ENCODE assay signal across 1 cellular context in genomic region chr1:40694353-40694874, GRCh38.
TF ChIP-seq lines count a peak whose summit lies in the region.

No MANE protein-coding gene starts in this region.

TF ChIP-seq in A549, 52 proteins besides CTCF, POLR2A, EP300 and RAD21 (continued from another document):
- TF ChIP-seq REST (IDR thresholded peaks at IDR 0.05) (no peak), BHLHE40 (IDR thresholded peaks at IDR 0.05; ENCODE audit: low read depth, low read length) (no peak)
